8 cellular contexts compared by ENCODE assay signal in genomic region chr1:15696956-15697521, GRCh38.
DNase-seq lines count a peak whose midpoint lies in the region; ATAC-seq and TF ChIP-seq lines count a peak whose summit lies in the region.

No MANE protein-coding gene starts in this region.

- no peaks in the 10 kb centered on the region for H3K27me3 Mint-ChIP-seq in nephron progenitor cell (ENCODE audit: low read depth, poor library complexity)

- H3K27ac ChIP-seq in angular gyrus (ENCODE audit: low read depth, low read length), result peak overlapping the region; percentile 76

- DNase-seq in NOMO-1 treated with dmso at 0.1 percent for 144 hours (lab: John Stamatoyannopoulos, UW; ENCODE audit: unreplicated experiment) (peak; percentile 78), nephron progenitor cell (no peak), NCI-H2196 (lab: John Stamatoyannopoulos, UW; ENCODE audit: unreplicated experiment) (no peak), SW480 (ENCODE audit: low spot score) (no peak), HuH-7.5 (ENCODE audit: low spot score) (no peak)

- no peak for TF ChIP-seq CTCF in nephron progenitor cell (IDR thresholded peaks at IDR 0.05)

- H3K9me3 Mint-ChIP-seq in nephron progenitor cell, result no peaks in the 10 kb centered on the region

- no peak overlapping the region for H3K4me3 Mint-ChIP-seq in nephron progenitor cell

- ATAC-seq in GM18508 (IDR thresholded peaks at IDR 0.05; ENCODE audit: insufficient read depth, unreplicated experiment), result peak; percentile 73
- ATAC-seq in HG02571 (IDR thresholded peaks at IDR 0.05; ENCODE audit: unreplicated experiment), result peak; percentile 93

- H3K4me1 Mint-ChIP-seq in nephron progenitor cell, result peaks cover 18% of the 10 kb centered on the region

- peaks cover 31% of the 10 kb centered on the region for H3K36me3 Mint-ChIP-seq in nephron progenitor cell (ENCODE audit: low read depth)

- H3K27ac Mint-ChIP-seq in nephron progenitor cell, result peak overlapping the region; percentile 97
